Comparison of ENCODE assay signal across 2 cellular contexts in genomic region chr5:112586596-112587062, GRCh38.
A peak's percentile ranks its signal among the peaks of the same experiment; 100 is the strongest.
TF ChIP-seq lines count a peak whose summit lies in the region.

No MANE protein-coding gene starts in this region.

TF ChIP-seq in HepG2, 621 proteins besides CTCF, POLR2A, EP300 and RAD21 (continues in another document):
- TF ChIP-seq HNF1B (CRISPR knock-in tag; IDR thresholded peaks at IDR 0.05) (no peak), ZNF609 (CRISPR knock-in tag; IDR thresholded peaks at IDR 0.05; ENCODE audit: borderline replicate concordance) (no peak), ZNF281 (CRISPR knock-in tag; IDR thresholded peaks at IDR 0.05; ENCODE audit: borderline replicate concordance) (peak; percentile 88), HNRNPL (IDR thresholded peaks at IDR 0.05; ENCODE audit: low read depth, low read length) (no peak), NFKB2 (CRISPR knock-in tag; IDR thresholded peaks at IDR 0.05; ENCODE audit: borderline replicate concordance) (no peak), ZNF362 (CRISPR knock-in tag; IDR thresholded peaks at IDR 0.05; ENCODE audit: borderline replicate concordance) (peak; percentile 58; the same call in 1 of the 2 replicates), POGZ (CRISPR knock-in tag; IDR thresholded peaks at IDR 0.05) (peak; percentile 42; the same call in 1 of the 2 replicates), SP5 (CRISPR knock-in tag; IDR thresholded peaks at IDR 0.05; ENCODE audit: borderline replicate concordance, low read depth) (peak; percentile 45; the same call in 1 of the 2 replicates)

TF ChIP-seq in GM12878, 131 proteins besides CTCF, POLR2A, EP300 and RAD21:
- TF ChIP-seq ZNF384 (IDR thresholded peaks at IDR 0.05; ENCODE audit: borderline replicate concordance, low read depth, low read length) (peak; percentile 45; the same call in 1 of the 2 replicates), IKZF1 (conservative IDR thresholded peaks at IDR 0.05) (peak; percentile 26; the same call in 1 of the 2 replicates), YBX1 (IDR thresholded peaks at IDR 0.05) (0 out of 2 replicates have a peak, but pooled peaks have one; percentile 64), ELK1 (IDR thresholded peaks at IDR 0.05; ENCODE audit: low read depth, low read length) (no peak), BHLHE40 (IDR thresholded peaks at IDR 0.05; ENCODE audit: borderline replicate concordance in 1 of 2, low read depth in 2 of 2, low read length in 1 of 2) (peak in 1 of 2 experiments; percentile 13; a peak in 1 of 4 replicates), RELB (IDR thresholded peaks at IDR 0.05; ENCODE audit: low read depth) (no peak; the same call in 1 of the 2 replicates), RCOR1 (conservative IDR thresholded peaks at IDR 0.05; ENCODE audit: low read depth, low read length) (no peak), DPF2 (IDR thresholded peaks at IDR 0.05) (no peak), SREBF1 (IDR thresholded peaks at IDR 0.05; ENCODE audit: low read length) (no peak), TARDBP (IDR thresholded peaks at IDR 0.05; ENCODE audit: borderline replicate concordance) (no peak), CUX1 (IDR thresholded peaks at IDR 0.05; ENCODE audit: insufficient replicate concordance, low read depth, low read length) (peak; percentile 60), SUPT20H (IDR thresholded peaks at IDR 0.05; ENCODE audit: borderline replicate concordance, control insufficient read depth, low read depth, low read length) (no peak), ESRRA (IDR thresholded peaks at IDR 0.05; ENCODE audit: low read length) (no peak), ZZZ3 (IDR thresholded peaks at IDR 0.05; ENCODE audit: control insufficient read depth, insufficient read length, low read depth) (no peak), ASH2L (IDR thresholded peaks at IDR 0.05; ENCODE audit: borderline replicate concordance, low read depth) (no peak), E2F8 (IDR thresholded peaks at IDR 0.05; ENCODE audit: low read depth, partially characterized antibody) (no peak), ZNF274 (IDR thresholded peaks at IDR 0.05; ENCODE audit: insufficient read depth, insufficient read length) (no peak), JUNB (IDR thresholded peaks at IDR 0.05) (no peak), IRF5 (IDR thresholded peaks at IDR 0.05; ENCODE audit: borderline replicate concordance) (no peak), ATF7 (IDR thresholded peaks at IDR 0.05; ENCODE audit: low read depth) (no peak), FOXK2 (IDR thresholded peaks at IDR 0.05) (peak; percentile 17; the same call in 1 of the 2 replicates), RUNX3 (IDR thresholded peaks at IDR 0.05; ENCODE audit: low read length) (no peak), RAD51 (IDR thresholded peaks at IDR 0.05) (no peak), GATAD2B (conservative IDR thresholded peaks at IDR 0.05; ENCODE audit: low read depth) (0 out of 2 replicates have a peak, but pooled peaks have one; percentile 37), CEBPZ (IDR thresholded peaks at IDR 0.05; ENCODE audit: low read depth, low read length) (no peak), HDGF (IDR thresholded peaks at IDR 0.05) (no peak), MEF2B (IDR thresholded peaks at IDR 0.05; ENCODE audit: partially characterized antibody, poor library complexity, severe bottlenecking) (peak; percentile 98), YY1 (IDR thresholded peaks at IDR 0.05; ENCODE audit: low read depth, low read length) (0 out of 2 replicates have a peak, but pooled peaks have one; percentile 24), ZNF622 (IDR thresholded peaks at IDR 0.05) (no peak), LARP7 (IDR thresholded peaks at IDR 0.05) (no peak)
